In the genomic region with DNA sequence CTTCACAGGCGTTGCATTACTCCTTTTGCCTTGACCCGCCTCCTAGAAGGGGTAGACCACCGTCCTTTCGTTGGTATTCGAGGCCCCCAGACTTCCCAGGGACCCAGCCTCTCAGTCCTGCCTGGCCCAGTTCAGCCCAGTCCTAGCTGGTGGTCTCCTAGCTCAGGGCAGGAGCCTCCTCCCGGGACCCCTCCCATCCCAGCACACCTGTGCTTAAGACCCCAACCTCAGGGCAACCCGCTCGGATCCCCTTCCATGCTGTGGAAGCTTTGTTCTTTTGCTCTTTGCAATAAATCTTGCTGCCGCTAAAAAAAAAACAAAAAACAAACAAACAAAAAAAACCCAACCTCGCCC, we compare ENCODE assay signal across 11 cellular contexts. TPM values are rescaled to one million over a fixed set of nuclear protein-coding genes. Genes with fewer than 3 reads are reported as not detected.
DNase-seq lines count a peak whose midpoint lies in the region; ATAC-seq and TF ChIP-seq lines count a peak whose summit lies in the region.
"Had no signal": no experiment of that assay in that cellular context is flagged by ENCODE, and none has a peak within 500 bp of the region (broad histone marks: within the 10 kb centered on the region; RNA-seq: fewer than 3 reads in every experiment).

No MANE protein-coding gene starts in this region.

- H3K27ac Mint-ChIP-seq in activated T-cell treated with anti-CD3 and anti-CD28 coated beads, Interleukin-2, amount 50 U/mL, for 72 hours, result no peak overlapping the region
- H3K27ac Mint-ChIP-seq in activated naive CD8-positive, alpha-beta T cell treated with anti-CD3 and anti-CD28 coated beads, Interleukin-2, amount 50 U/mL, for 24 hours, result no peak overlapping the region
- no peak overlapping the region for H3K27ac Mint-ChIP-seq in memory B cell

- H3K27me3 Mint-ChIP-seq in activated T-cell treated with anti-CD3 and anti-CD28 coated beads, Interleukin-2, amount 50 U/mL, for 72 hours (ENCODE audit: low read depth), result peaks cover 61% of the 10 kb centered on the region
- H3K27me3 Mint-ChIP-seq in activated naive CD8-positive, alpha-beta T cell treated with anti-CD3 and anti-CD28 coated beads, Interleukin-2, amount 50 U/mL, for 24 hours, result peaks cover 56% of the 10 kb centered on the region
- peaks cover 17% of the 10 kb centered on the region for H3K27me3 Mint-ChIP-seq in memory B cell

- peaks cover 30% of the 10 kb centered on the region for H3K4me1 Mint-ChIP-seq in activated T-cell treated with anti-CD3 and anti-CD28 coated beads, Interleukin-2, amount 50 U/mL, for 72 hours (ENCODE audit: low read depth)
- H3K4me1 Mint-ChIP-seq in activated naive CD8-positive, alpha-beta T cell treated with anti-CD3 and anti-CD28 coated beads, Interleukin-2, amount 50 U/mL, for 24 hours, result peaks cover 21% of the 10 kb centered on the region
- H3K4me1 Mint-ChIP-seq in memory B cell, result peaks cover 28% of the 10 kb centered on the region

- no peak overlapping the region for H3K4me2 ChIP-seq in osteoblast (ENCODE audit: insufficient read depth, low read length)

- ATAC-seq in activated T-cell treated with anti-CD3 and anti-CD28 coated beads, Interleukin-2, amount 50 U/mL, for 72 hours (replicated peaks in 1 of 2), result no peak
- no peak for ATAC-seq in activated naive CD8-positive, alpha-beta T cell treated with anti-CD3 and anti-CD28 coated beads, Interleukin-2, amount 50 U/mL, for 24 hours
- ATAC-seq in memory B cell (ENCODE audit: low read depth), result no peak

- H3K36me3 Mint-ChIP-seq in activated T-cell treated with anti-CD3 and anti-CD28 coated beads, Interleukin-2, amount 50 U/mL, for 72 hours (ENCODE audit: insufficient read depth in 2 of 2), result no peaks in the 10 kb centered on the region
- no peaks in the 10 kb centered on the region for H3K36me3 Mint-ChIP-seq in activated naive CD8-positive, alpha-beta T cell treated with anti-CD3 and anti-CD28 coated beads, Interleukin-2, amount 50 U/mL, for 24 hours (ENCODE audit: low read depth)
- H3K36me3 Mint-ChIP-seq in memory B cell, result no peaks in the 10 kb centered on the region

- no peak overlapping the region for H2AFZ ChIP-seq in osteoblast (ENCODE audit: low read length)

- H3K27me3 ChIP-seq in suprapubic skin (peaks cover 32% of the 10 kb centered on the region), osteoblast (ENCODE audit: insufficient read depth, low read length) (peaks cover 50% of the 10 kb centered on the region)

- H3K9me3 Mint-ChIP-seq in activated T-cell treated with anti-CD3 and anti-CD28 coated beads, Interleukin-2, amount 50 U/mL, for 72 hours, result no peaks in the 10 kb centered on the region
- H3K9me3 Mint-ChIP-seq in activated naive CD8-positive, alpha-beta T cell treated with anti-CD3 and anti-CD28 coated beads, Interleukin-2, amount 50 U/mL, for 24 hours, result no peaks in the 10 kb centered on the region
- H3K9me3 Mint-ChIP-seq in memory B cell, result no peaks in the 10 kb centered on the region

- H3K4me3 Mint-ChIP-seq in activated T-cell treated with anti-CD3 and anti-CD28 coated beads, Interleukin-2, amount 50 U/mL, for 72 hours, result peak overlapping the region; percentile 79 to 91
- H3K4me3 Mint-ChIP-seq in activated naive CD8-positive, alpha-beta T cell treated with anti-CD3 and anti-CD28 coated beads, Interleukin-2, amount 50 U/mL, for 24 hours, result peak overlapping the region; percentile 69
- H3K4me3 Mint-ChIP-seq in memory B cell, result peak overlapping the region; percentile 82

- H3K9me3 ChIP-seq in suprapubic skin, result no peaks in the 10 kb centered on the region
- no peaks in the 10 kb centered on the region for H3K9me3 ChIP-seq in osteoblast (ENCODE audit: low read depth, low read length)
- H3K9me3 ChIP-seq: gastroesophageal sphincter, MG63 had no signal

- no peak for DNase-seq in activated T-cell treated with anti-CD3 and anti-CD28 coated beads, Interleukin-2, amount 50 U/mL, for 72 hours
- DNase-seq in activated T-cell treated with anti-CD3 and anti-CD28 coated beads, Interleukin-2, amount 50 U/mL, for 1 hour, result no peak
- no peak for DNase-seq in activated naive CD8-positive, alpha-beta T cell treated with anti-CD3 and anti-CD28 coated beads, Interleukin-2, amount 50 U/mL, for 24 hours
- DNase-seq in memory B cell (ENCODE audit: low spot score in 2 of 2) (no peak), suprapubic skin (ENCODE audit: low spot score in 2 of 2) (no peak), osteoblast (ENCODE audit: insufficient read length, low spot score, missing footprints) (no peak)
- DNase-seq in activated effector memory CD4-positive, alpha-beta T cell treated with anti-CD3 and anti-CD28 coated beads, Interleukin-2, amount 50 U/mL, for 16 hours, result no peak
- no peak for DNase-seq in stimulated activated naive CD4-positive, alpha-beta T cell treated with Interleukin-2 at 50 U/mL for 16 hours (lab: John Stamatoyannopoulos, UW)
- DNase-seq: MG63 had no signal

- H3K27ac ChIP-seq in suprapubic skin (no peak overlapping the region), osteoblast (ENCODE audit: low read depth, low read length) (no peak overlapping the region)

- no peak for TF ChIP-seq POLR2A in suprapubic skin (IDR thresholded peaks at IDR 0.05)

- H3K4me1 ChIP-seq in suprapubic skin (peaks cover 28% of the 10 kb centered on the region), osteoblast (ENCODE audit: insufficient read depth, low read length) (peaks cover 3% of the 10 kb centered on the region)

- H3K79me2 ChIP-seq in osteoblast (ENCODE audit: insufficient read depth, low read length), result no peaks in the 10 kb centered on the region

- no peak for TF ChIP-seq EP300 in suprapubic skin (IDR thresholded peaks at IDR 0.05)

- H3K4me3 ChIP-seq in suprapubic skin (peak overlapping the region; percentile 54), osteoblast (ENCODE audit: insufficient read depth, low read length) (no peak overlapping the region)

- H3K36me3 ChIP-seq in suprapubic skin (no peaks in the 10 kb centered on the region), osteoblast (ENCODE audit: insufficient read depth, low read length) (no peaks in the 10 kb centered on the region)
- H3K36me3 ChIP-seq: gastroesophageal sphincter, MG63 had no signal

- H4K20me1 ChIP-seq in osteoblast (ENCODE audit: insufficient read depth, low read length), result no peaks in the 10 kb centered on the region

- 4% methylated on average over 8 of the region's 10 CpGs for WGBS in suprapubic skin

- TF ChIP-seq CTCF in suprapubic skin (IDR thresholded peaks at IDR 0.05) (no peak), osteoblast (IDR thresholded peaks at IDR 0.05; ENCODE audit: extremely low read depth, low read depth, low read length) (no peak)

RNA-seq across cellular contexts. Expression of a gene that starts 0.8 kb away (rescaled TPM):
- not detected for total RNA-seq in activated T-cell treated with anti-CD3 and anti-CD28 coated beads, Interleukin-2, amount 50 U/mL, for 72 hours
- total RNA-seq in suprapubic skin, result 10 to 100 TPM in 2 of 4 donors, 1 to 10 TPM in 1, not detected in 1; 4.2 to 17.7 (median 13.8) TPM
- not detected in 2 replicates for total RNA-seq in osteoblast
- total RNA-seq: myocyte had no signal

RNA-seq across cellular contexts. Expression of a gene that starts 2.2 kb away (rescaled TPM):
- total RNA-seq in activated T-cell treated with anti-CD3 and anti-CD28 coated beads, Interleukin-2, amount 50 U/mL, for 72 hours, result under 1 TPM in 1 of 2 donors, not detected in 1; 0.05 TPM
- under 1 TPM in 2 of 4 donors, not detected in 2; 0.15 to 0.17 TPM for total RNA-seq in suprapubic skin
- total RNA-seq in osteoblast, result not detected in 2 replicates

RNA-seq across cellular contexts. Expression of a gene that starts 13.5 kb away (rescaled TPM):
- total RNA-seq in activated T-cell treated with anti-CD3 and anti-CD28 coated beads, Interleukin-2, amount 50 U/mL, for 72 hours, result 10 to 100 TPM in 1 of 2 donors, 1 to 10 TPM in 1; 7.4 to 13.6 TPM
- total RNA-seq in suprapubic skin (100 to 1,000 TPM in 3 of 4 donors, 10 to 100 TPM in 1; 43.8 to 162 (median 121) TPM), osteoblast (53.9 and 61.5 TPM in 2 replicates)

RNA-seq across cellular contexts. Expression of a gene that starts 36.2 kb away (rescaled TPM):
- total RNA-seq in activated T-cell treated with anti-CD3 and anti-CD28 coated beads, Interleukin-2, amount 50 U/mL, for 72 hours, result 100 to 1,000 TPM; 411 to 528 TPM
- 100 to 1,000 TPM in 1 of 4 donors, 10 to 100 TPM in 3; 52.5 to 121 (median 58.9) TPM for total RNA-seq in suprapubic skin
- 24.2 and 30.4 TPM in 2 replicates for total RNA-seq in osteoblast

RNA-seq across cellular contexts. Expression of a gene that starts 43.7 kb away (rescaled TPM):
- total RNA-seq in activated T-cell treated with anti-CD3 and anti-CD28 coated beads, Interleukin-2, amount 50 U/mL, for 72 hours, result 1 to 10 TPM; 1.8 to 3.7 TPM
- total RNA-seq in suprapubic skin (10 to 100 TPM in 1 of 4 donors, 1 to 10 TPM in 2, under 1 TPM in 1; 0.98 to 14.4 (median 3.8) TPM), osteoblast (0.36 TPM in 1 of 2 replicates, not detected in the other)
